In the genomic region with DNA sequence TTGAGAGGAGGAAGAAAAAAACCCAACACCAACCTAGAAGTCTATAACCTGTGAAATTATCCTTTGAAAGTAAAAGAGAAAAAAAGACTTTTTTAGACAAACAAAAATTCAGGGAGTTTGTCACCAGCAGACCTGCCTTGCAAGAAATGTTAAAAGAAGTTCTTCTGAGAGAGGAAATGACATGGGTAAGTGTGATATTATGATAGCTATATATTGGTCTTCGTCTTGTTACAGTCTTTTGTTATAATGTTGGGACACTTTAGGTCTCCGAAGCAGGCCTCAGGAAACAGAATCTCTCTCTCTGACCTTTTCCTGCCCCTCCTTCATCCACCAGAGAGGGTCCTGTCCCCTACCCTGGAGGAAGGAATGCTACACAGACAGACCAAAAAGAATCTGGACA, we compare ENCODE assay signal across 1 cellular context.
TF ChIP-seq lines count a peak whose summit lies in the region.

No MANE protein-coding gene starts in this region.

TF ChIP-seq in SK-N-SH treated with all-trans-retinoic acid at 6 μM for 48 hours, 23 proteins besides CTCF, POLR2A, EP300 and RAD21 (continued from another document):
- TF ChIP-seq, protein P1, sequence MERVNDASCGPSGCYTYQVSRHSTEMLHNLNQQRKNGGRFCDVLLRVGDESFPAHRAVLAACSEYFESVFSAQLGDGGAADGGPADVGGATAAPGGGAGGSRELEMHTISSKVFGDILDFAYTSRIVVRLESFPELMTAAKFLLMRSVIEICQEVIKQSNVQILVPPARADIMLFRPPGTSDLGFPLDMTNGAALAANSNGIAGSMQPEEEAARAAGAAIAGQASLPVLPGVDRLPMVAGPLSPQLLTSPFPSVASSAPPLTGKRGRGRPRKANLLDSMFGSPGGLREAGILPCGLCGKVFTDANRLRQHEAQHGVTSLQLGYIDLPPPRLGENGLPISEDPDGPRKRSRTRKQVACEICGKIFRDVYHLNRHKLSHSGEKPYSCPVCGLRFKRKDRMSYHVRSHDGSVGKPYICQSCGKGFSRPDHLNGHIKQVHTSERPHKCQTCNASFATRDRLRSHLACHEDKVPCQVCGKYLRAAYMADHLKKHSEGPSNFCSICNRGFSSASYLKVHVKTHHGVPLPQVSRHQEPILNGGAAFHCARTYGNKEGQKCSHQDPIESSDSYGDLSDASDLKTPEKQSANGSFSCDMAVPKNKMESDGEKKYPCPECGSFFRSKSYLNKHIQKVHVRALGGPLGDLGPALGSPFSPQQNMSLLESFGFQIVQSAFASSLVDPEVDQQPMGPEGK (CRISPR knock-in tag; IDR thresholded peaks at IDR 0.05; ENCODE audit: borderline replicate concordance) = no peak
